ENCODE assay signal across 10 cellular contexts in genomic region chr18:135045-135444, GRCh38.
"Had no signal": no experiment of that assay in that cellular context is flagged by ENCODE, and none has a peak within 500 bp of the region (broad histone marks: within the 10 kb centered on the region; RNA-seq: fewer than 3 reads in every experiment).

No MANE protein-coding gene starts in this region.

- DNase-seq: GM23248, GOT3, H7, H9, HCEC 1CT, HFFc6 had no signal

- H3K4me2 ChIP-seq: GM23338 had no signal

- H3K27ac ChIP-seq: GM23248 had no signal

- H3K9ac ChIP-seq: GM23248 had no signal

- FAIRE-seq: H1, H54 had no signal

- ATAC-seq: GM23338, HCT116 had no signal

- H2AFZ ChIP-seq: GM23248, GM23338 had no signal

- H3K4me3 ChIP-seq: GM23248, GM23338 had no signal
